In genomic region chr4:55853484-55854046, GRCh38 we compare ENCODE assay signal across 8 cellular contexts. TPM values are rescaled to one million over a fixed set of nuclear protein-coding genes. Genes with fewer than 3 reads are reported as not detected.
DNase-seq lines count a peak whose midpoint lies in the region; ATAC-seq, FAIRE-seq and TF ChIP-seq lines count a peak whose summit lies in the region.

Gene EXOC1 (plus strand): TSS chr4:55853648. CDS start chr4:55858324, 4,676 bp downstream.

- ATAC-seq in HG03432 (IDR thresholded peaks at IDR 0.05; ENCODE audit: unreplicated experiment) = peak; percentile 99

- H4K20me1 ChIP-seq in keratinocyte (ENCODE audit: control insufficient read depth, extremely low read depth, insufficient read depth, low read length) = no peaks in the 10 kb centered on the region

- H3K27ac ChIP-seq in keratinocyte (ENCODE audit: control insufficient read depth, insufficient read depth, low read length) = peak within 1 kb of the TSS; percentile 83

- H3K36me3 ChIP-seq in keratinocyte (ENCODE audit: control insufficient read depth in 2 of 2, extremely low read depth in 1 of 2, insufficient read depth in 2 of 2, low read length in 2 of 2) = no peaks in the 10 kb centered on the region

- H3K4me3 ChIP-seq in keratinocyte (ENCODE audit: control insufficient read depth in 2 of 3, extremely low read depth in 1 of 3, insufficient read depth in 2 of 3, low read depth in 1 of 3, low read length in 3 of 3) = peak within 1 kb of the TSS; percentile 65 to 84 (median 77)

- DNase-seq in AG20443 (ENCODE audit: low spot score) (peak; percentile 97), NCI-H510A (lab: John Stamatoyannopoulos, UW) (peak; percentile 97), cerebellum (ENCODE audit: low spot score) (peak; percentile 95), keratinocyte (ENCODE audit: low read depth, low spot score) (peak; percentile 44)
- DNase-seq in activated CD4-positive, alpha-beta T cell treated with anti-CD3 and anti-CD28 coated beads for 1 hour = peak; percentile 92
- peak; percentile 91 to 99 for DNase-seq in stimulated activated CD4-positive, alpha-beta T cell treated with anti-CD3 and anti-CD28 coated beads, Interleukin-15, amount 100 ng/mL, for 1 hour (ENCODE audit: low read depth in 1 of 2, low spot score in 1 of 2)

- peak within 1 kb of the TSS; percentile 83 for H2AFZ ChIP-seq in keratinocyte (ENCODE audit: control insufficient read depth, low read length)

- no peaks in the 10 kb centered on the region for H3K27me3 ChIP-seq in keratinocyte (ENCODE audit: control insufficient read depth, extremely low read depth, insufficient read depth, low read length)

- TF ChIP-seq POLR2A in GM19099 (IDR thresholded peaks at IDR 0.05; ENCODE audit: extremely low read depth, insufficient read length, low read depth) = peak; percentile 83

- dilution Hi-C loops in keratinocyte (cut with MboI; ENCODE audit: extremely low pct_ligation_motif_present, low sequenced_read_pairs) = no loop called here

- H3K9ac ChIP-seq in keratinocyte (ENCODE audit: control insufficient read depth, extremely low read depth, insufficient read depth, low read length) = peak within 1 kb of the TSS; percentile 84

- FAIRE-seq in keratinocyte (lab: Jason Lieb, UNC) = no peak

- no peak for TF ChIP-seq CTCF in keratinocyte (optimal IDR thresholded peaks at IDR 0.05 in 1 of 3, IDR thresholded peaks at IDR 0.05 in 1 of 3, conservative IDR thresholded peaks at IDR 0.05 in 1 of 3; ENCODE audit: extremely low read depth in 1 of 3, insufficient read depth in 2 of 3, low read length in 3 of 3)

- H3K4me1 ChIP-seq in keratinocyte (ENCODE audit: control insufficient read depth, extremely low read depth, insufficient read depth, low read length) = peaks cover 35% of the 10 kb centered on the region

- no peaks in the 10 kb centered on the region for H3K9me1 ChIP-seq in keratinocyte (ENCODE audit: control insufficient read depth, extremely low read depth, insufficient read depth, low read length)

- peaks cover 36% of the 10 kb centered on the region for H3K79me2 ChIP-seq in keratinocyte (ENCODE audit: control insufficient read depth, insufficient read depth, low read length)

- H3K9me3 ChIP-seq in keratinocyte (ENCODE audit: control insufficient read depth, low read depth, low read length) = no peaks in the 10 kb centered on the region

- H3K4me2 ChIP-seq in keratinocyte (ENCODE audit: control insufficient read depth, extremely low read depth, insufficient read depth, low read depth, low read length) = peak within 1 kb of the TSS; percentile 92

RNA-seq across cellular contexts. Expression of gene EXOC1, which starts in this region (rescaled TPM):
- total RNA-seq in cerebellum = 53.9 TPM
- polyA plus RNA-seq in keratinocyte = 19.8 to 32.4 TPM (median 25.9 TPM) in 3 replicates
- 65.0 TPM for polyA plus RNA-seq in keratinocyte (2011; ENCODE audit: low read depth)
- polyA plus RNA-seq in keratinocyte (2011; cell fraction: cytosol; rRNA removed) = 13.3 and 28.5 TPM in 2 replicates
- 58.7 and 59.8 TPM in 2 replicates for polyA plus RNA-seq in keratinocyte (2011; cell fraction: nucleus; rRNA removed)
- 19.6 and 31.8 TPM in 2 replicates for polyA plus RNA-seq in keratinocyte (2012; ENCODE audit: low replicate concordance)
- polyA minus RNA-seq in keratinocyte = 5.8 to 36.2 TPM (median 30.8 TPM) in 3 replicates
- polyA minus RNA-seq in keratinocyte (2011; cell fraction: cytosol; rRNA and poly(A)+ RNA removed) = 12.1 TPM
- 34.7 and 51.7 TPM in 2 replicates for polyA minus RNA-seq in keratinocyte (2011; cell fraction: nucleus; rRNA and poly(A)+ RNA removed)

Comparison
In these comparisons a context has a peak if more than half of its experiments do, and no peak if none do; other contexts are left out.
1. Peak in every context shown above with its lines: DNase-seq, ATAC-seq, H3K4me3 ChIP-seq and H3K27ac ChIP-seq.
2. DNase-seq: peak in every context shown above with its lines; median percentile 97 in AG20443; 97 in NCI-H510A; 95 in cerebellum; 95 in stimulated activated CD4-positive, alpha-beta T cell treated with anti-CD3 and anti-CD28 coated beads, Interleukin-15, amount 100 ng/mL, for 1 hour; 92 in activated CD4-positive, alpha-beta T cell treated with anti-CD3 and anti-CD28 coated beads for 1 hour; 44 in keratinocyte.